7 cellular contexts compared by ENCODE assay signal in genomic region chr1:143502038-143502437, GRCh38.
A peak's percentile ranks its signal among the peaks of the same experiment; 100 is the strongest.
DNase-seq lines count a peak whose midpoint lies in the region; ATAC-seq, FAIRE-seq and TF ChIP-seq lines count a peak whose summit lies in the region.
"Not testable (repeated sequence)": the region's sequence is repeated elsewhere in the genome, so short reads cannot be mapped to it uniquely, and the experiment has no call there.

No MANE protein-coding gene starts in this region.

- ATAC-seq in activated CD4-positive, alpha-beta T cell treated with anti-CD3 and anti-CD28 coated beads for 36 hours; activated CD8-positive, alpha-beta T cell treated with anti-CD3 and anti-CD28 coated beads, Interleukin-2, amount 10 ng/mL, durations not matched to agents 7 days and 5 days; K562; memory B cell (ENCODE audit: low read depth): not testable (repeated sequence)

- BruUV-seq in Caco-2 (replicated peaks; lab: Mats Ljungman, UMichigan); K562 (replicated peaks; lab: Mats Ljungman, UMichigan): not testable (repeated sequence)

- H3K27ac ChIP-seq in K562 (ENCODE audit: extremely low read depth, low read depth, low read length): not testable (repeated sequence)

- TF ChIP-seq RAD21 in K562 (CRISPR knock-in tag; conservative IDR thresholded peaks at IDR 0.05 in 1 of 2, IDR thresholded peaks at IDR 0.05 in 1 of 2): not testable (repeated sequence)

- not testable (repeated sequence) for FAIRE-seq in K562 (lab: Jason Lieb, UNC)

- H3K27me3 ChIP-seq in Caco-2 (replicated peaks; ENCODE audit: control insufficient read depth, insufficient read depth, low read length); K562 (ENCODE audit: control insufficient read depth in 2 of 2, insufficient read depth in 2 of 2, low read length in 2 of 2): not testable (repeated sequence)

- H3K27ac Mint-ChIP-seq in Caco-2 (ENCODE audit: unreplicated experiment) (peak overlapping the region; percentile 36), memory B cell (peak overlapping the region; percentile 62), progenitor cell of endocrine pancreas (peak overlapping the region; percentile 78)
- H3K27ac Mint-ChIP-seq in activated CD4-positive, alpha-beta T cell treated with anti-CD3 and anti-CD28 coated beads for 36 hours: peak overlapping the region; percentile 79
- peak overlapping the region; percentile 4 for H3K27ac Mint-ChIP-seq in activated CD8-positive, alpha-beta T cell treated with anti-CD3 and anti-CD28 coated beads, Interleukin-2, amount 10 ng/mL, durations not matched to agents 7 days and 5 days
- peak overlapping the region; percentile 56 for H3K27ac Mint-ChIP-seq in activated naive CD4-positive, alpha-beta T cell treated with anti-CD3 and anti-CD28 coated beads, Interleukin-2, amount 10 ng/mL, durations not matched to agents 7 days and 5 days

- CTCF ChIA-PET in Caco-2 (lab: Charles Lee); activated CD4-positive, alpha-beta T cell treated with anti-CD3 and anti-CD28 coated beads for 36 hours (lab: Charles Lee); activated CD8-positive, alpha-beta T cell treated with anti-CD3 and anti-CD28 coated beads, Interleukin-2, amount 10 ng/mL, durations not matched to agents 7 days and 5 days (lab: Charles Lee); activated naive CD4-positive, alpha-beta T cell treated with anti-CD3 and anti-CD28 coated beads, Interleukin-2, amount 10 ng/mL, durations not matched to agents 7 days and 5 days (lab: Charles Lee); K562 (lab: Yijun Ruan, JAX; ENCODE audit: low intra/inter-chr PET ratio): not testable (repeated sequence)

- H4K20me1 ChIP-seq in K562 (replicated peaks; ENCODE audit: control insufficient read depth, insufficient read depth, low read length): not testable (repeated sequence)

- H3K36me3 ChIP-seq in Caco-2 (ENCODE audit: control insufficient read depth, insufficient read depth, low read length); K562 (ENCODE audit: control insufficient read depth, insufficient read depth, low read length): not testable (repeated sequence)

- DNase-seq in Caco-2; activated CD4-positive, alpha-beta T cell treated with anti-CD3 and anti-CD28 coated beads for 36 hours; activated CD8-positive, alpha-beta T cell treated with anti-CD3 and anti-CD28 coated beads, Interleukin-2, amount 10 ng/mL, durations not matched to agents 7 days and 5 days; activated naive CD4-positive, alpha-beta T cell treated with anti-CD3 and anti-CD28 coated beads, Interleukin-2, amount 10 ng/mL, durations not matched to agents 7 days and 5 days; K562 (ENCODE audit: extremely low read depth in 1 of 4, low spot score in 3 of 4); memory B cell (ENCODE audit: low spot score in 2 of 2); progenitor cell of endocrine pancreas (ENCODE audit: low spot score, unreplicated experiment): not testable (repeated sequence)

- peaks cover 32% of the 10 kb centered on the region for H3K9me3 Mint-ChIP-seq in Caco-2 (ENCODE audit: unreplicated experiment)
- H3K9me3 Mint-ChIP-seq in activated CD4-positive, alpha-beta T cell treated with anti-CD3 and anti-CD28 coated beads for 36 hours (ENCODE audit: low read depth): peaks cover 25% of the 10 kb centered on the region
- H3K9me3 Mint-ChIP-seq in activated CD8-positive, alpha-beta T cell treated with anti-CD3 and anti-CD28 coated beads, Interleukin-2, amount 10 ng/mL, durations not matched to agents 7 days and 5 days (ENCODE audit: insufficient read depth): peaks cover 16% of the 10 kb centered on the region
- peaks cover 22% of the 10 kb centered on the region for H3K9me3 Mint-ChIP-seq in activated naive CD4-positive, alpha-beta T cell treated with anti-CD3 and anti-CD28 coated beads, Interleukin-2, amount 10 ng/mL, durations not matched to agents 7 days and 5 days
- H3K9me3 Mint-ChIP-seq in memory B cell: peaks cover 23% of the 10 kb centered on the region
- H3K9me3 Mint-ChIP-seq in progenitor cell of endocrine pancreas (ENCODE audit: low read depth): peaks cover 28% of the 10 kb centered on the region

- H3K27me3 Mint-ChIP-seq in Caco-2 (ENCODE audit: insufficient read depth, unreplicated experiment) (peaks cover 15% of the 10 kb centered on the region), memory B cell (peaks cover 11% of the 10 kb centered on the region), progenitor cell of endocrine pancreas (peaks cover 21% of the 10 kb centered on the region)
- H3K27me3 Mint-ChIP-seq in activated CD4-positive, alpha-beta T cell treated with anti-CD3 and anti-CD28 coated beads for 36 hours: peaks cover 27% of the 10 kb centered on the region
- H3K27me3 Mint-ChIP-seq in activated CD8-positive, alpha-beta T cell treated with anti-CD3 and anti-CD28 coated beads, Interleukin-2, amount 10 ng/mL, durations not matched to agents 7 days and 5 days (ENCODE audit: low read depth): peaks cover 16% of the 10 kb centered on the region
- peaks cover 50% of the 10 kb centered on the region for H3K27me3 Mint-ChIP-seq in activated naive CD4-positive, alpha-beta T cell treated with anti-CD3 and anti-CD28 coated beads, Interleukin-2, amount 10 ng/mL, durations not matched to agents 7 days and 5 days

- not testable (repeated sequence) for H3K4me1 Mint-ChIP-seq in Caco-2 (ENCODE audit: low read depth, unreplicated experiment); activated CD4-positive, alpha-beta T cell treated with anti-CD3 and anti-CD28 coated beads for 36 hours; activated CD8-positive, alpha-beta T cell treated with anti-CD3 and anti-CD28 coated beads, Interleukin-2, amount 10 ng/mL, durations not matched to agents 7 days and 5 days (ENCODE audit: low read depth); activated naive CD4-positive, alpha-beta T cell treated with anti-CD3 and anti-CD28 coated beads, Interleukin-2, amount 10 ng/mL, durations not matched to agents 7 days and 5 days; memory B cell; progenitor cell of endocrine pancreas (ENCODE audit: low read depth)

- not testable (repeated sequence) for H3K9ac ChIP-seq in K562 (ENCODE audit: insufficient read depth in 1 of 2, low read depth in 2 of 2, low read length in 2 of 2)

- not testable (repeated sequence) for H3K79me2 ChIP-seq in K562 (ENCODE audit: control insufficient read depth, insufficient read depth, low read length)

- peak overlapping the region; percentile 10 for H3K4me3 Mint-ChIP-seq in Caco-2 (ENCODE audit: unreplicated experiment)
- H3K4me3 Mint-ChIP-seq in activated CD4-positive, alpha-beta T cell treated with anti-CD3 and anti-CD28 coated beads for 36 hours: peak overlapping the region; percentile 57
- H3K4me3 Mint-ChIP-seq in activated CD8-positive, alpha-beta T cell treated with anti-CD3 and anti-CD28 coated beads, Interleukin-2, amount 10 ng/mL, durations not matched to agents 7 days and 5 days; memory B cell; progenitor cell of endocrine pancreas (ENCODE audit: low read depth): not testable (repeated sequence)
- peak overlapping the region; percentile 16 for H3K4me3 Mint-ChIP-seq in activated naive CD4-positive, alpha-beta T cell treated with anti-CD3 and anti-CD28 coated beads, Interleukin-2, amount 10 ng/mL, durations not matched to agents 7 days and 5 days

- H3K9me1 ChIP-seq in K562 (ENCODE audit: control insufficient read depth, insufficient read depth, low read length): not testable (repeated sequence)

- not testable (repeated sequence) for H3K4me2 ChIP-seq in K562 (ENCODE audit: insufficient read depth, low read length)

- not testable (repeated sequence) for H2AFZ ChIP-seq in K562 (ENCODE audit: low read depth, low read length)

- intact Hi-C loops in Caco-2 (cut with micrococcal nuclease; ENCODE audit: unreplicated experiment); activated CD4-positive, alpha-beta T cell treated with anti-CD3 and anti-CD28 coated beads for 36 hours (cut with DNase I, micrococcal nuclease); K562 (cut with micrococcal nuclease): not testable (repeated sequence)

- H3K36me3 Mint-ChIP-seq in Caco-2 (ENCODE audit: insufficient read depth, unreplicated experiment) (peaks cover 23% of the 10 kb centered on the region), memory B cell (peaks cover 18% of the 10 kb centered on the region), progenitor cell of endocrine pancreas (ENCODE audit: insufficient read depth) (peaks cover 13% of the 10 kb centered on the region)
- peaks cover 24% of the 10 kb centered on the region for H3K36me3 Mint-ChIP-seq in activated CD4-positive, alpha-beta T cell treated with anti-CD3 and anti-CD28 coated beads for 36 hours (ENCODE audit: low read depth)
- H3K36me3 Mint-ChIP-seq in activated CD8-positive, alpha-beta T cell treated with anti-CD3 and anti-CD28 coated beads, Interleukin-2, amount 10 ng/mL, durations not matched to agents 7 days and 5 days (ENCODE audit: low read depth): peaks cover 17% of the 10 kb centered on the region
- not testable (repeated sequence) for H3K36me3 Mint-ChIP-seq in activated naive CD4-positive, alpha-beta T cell treated with anti-CD3 and anti-CD28 coated beads, Interleukin-2, amount 10 ng/mL, durations not matched to agents 7 days and 5 days

- TF ChIP-seq CTCF in Caco-2 (IDR thresholded peaks at IDR 0.05; ENCODE audit: insufficient read depth in 1 of 2, low read depth in 1 of 2, low read length in 1 of 2, severe bottlenecking in 1 of 2, unreplicated experiment in 1 of 2); K562 (IDR thresholded peaks at IDR 0.05 in 2 of 3, conservative IDR thresholded peaks at IDR 0.05 in 1 of 3; ENCODE audit: insufficient read depth in 2 of 3, low read depth in 1 of 3, low read length in 3 of 3); progenitor cell of endocrine pancreas (IDR thresholded peaks at IDR 0.05; ENCODE audit: unreplicated experiment): not testable (repeated sequence)

- in situ Hi-C loops in K562 (cut with MboI): loop anchor here (25.0 kb wide), 1 partner anchor 835 kb away; no protein-coding TSS in a partner anchor

- H3K4me3 ChIP-seq in Caco-2 (ENCODE audit: low read depth, low read length); K562: not testable (repeated sequence)

- not testable (repeated sequence) for H3K4me1 ChIP-seq in Caco-2; K562 (replicated peaks in 1 of 2; ENCODE audit: control insufficient read depth in 2 of 2, insufficient read depth in 2 of 2, low read length in 2 of 2)

- not testable (repeated sequence) for TF ChIP-seq EP300 in K562 (IDR thresholded peaks at IDR 0.05; ENCODE audit: low read length)

- POLR2A ChIA-PET in Caco-2 (lab: Charles Lee); activated CD4-positive, alpha-beta T cell treated with anti-CD3 and anti-CD28 coated beads for 36 hours (lab: Charles Lee); activated CD8-positive, alpha-beta T cell treated with anti-CD3 and anti-CD28 coated beads, Interleukin-2, amount 10 ng/mL, durations not matched to agents 7 days and 5 days (lab: Charles Lee); K562 (lab: Yijun Ruan, JAX): not testable (repeated sequence)

- TF ChIP-seq POLR2A in K562 (conservative IDR thresholded peaks at IDR 0.05): not testable (repeated sequence)

- WGBS in K562 (ENCODE audit: insufficient coverage, low coverage, missing lambda C conversion rate): 2% methylated on average over 2 of the region's 4 CpGs

- H3K9me3 ChIP-seq in Caco-2; K562 (replicated peaks; ENCODE audit: control insufficient read depth, insufficient read depth, low read depth, low read length): not testable (repeated sequence)

Comparison
In these comparisons a context has a peak if more than half of its experiments do, and no peak if none do; other contexts are left out.
1. H3K27ac Mint-ChIP-seq: peak in every context shown above with its lines; median percentile 79 in activated CD4-positive, alpha-beta T cell treated with anti-CD3 and anti-CD28 coated beads for 36 hours; 78 in progenitor cell of endocrine pancreas; 62 in memory B cell; 56 in activated naive CD4-positive, alpha-beta T cell treated with anti-CD3 and anti-CD28 coated beads, Interleukin-2, amount 10 ng/mL, durations not matched to agents 7 days and 5 days; 36 in Caco-2; 4 in activated CD8-positive, alpha-beta T cell treated with anti-CD3 and anti-CD28 coated beads, Interleukin-2, amount 10 ng/mL, durations not matched to agents 7 days and 5 days.